ENCODE assay signal across 8 cellular contexts in genomic region chr1:120415492-120415931, GRCh38. TPM values are rescaled to one million over a fixed set of nuclear protein-coding genes. Genes with fewer than 3 reads are reported as not detected.
A peak's percentile ranks its signal among the peaks of the same experiment; 100 is the strongest.
DNase-seq lines count a peak whose midpoint lies in the region; ATAC-seq and TF ChIP-seq lines count a peak whose summit lies in the region.
"Not testable (repeated sequence)": the region's sequence is repeated elsewhere in the genome, so short reads cannot be mapped to it uniquely, and the experiment has no call there.

No MANE protein-coding gene starts in this region.

- not testable (repeated sequence) for H3K36me3 Mint-ChIP-seq in activated CD8-positive, alpha-beta T cell treated with anti-CD3 and anti-CD28 coated beads, Interleukin-2, amount 10 ng/mL, durations not matched to agents 7 days and 5 days (ENCODE audit: low read depth)

- in situ Hi-C loops in GM18951 (cut with MboI; ENCODE audit: low sequenced_read_pairs, unreplicated experiment): not testable (repeated sequence)

- H3K79me2 ChIP-seq in OCI-LY7 (ENCODE audit: insufficient read depth, low read depth, low read length): not testable (repeated sequence)

- CTCF ChIA-PET in OCI-LY7 (lab: Charles Lee; ENCODE audit: unreplicated experiment); activated CD8-positive, alpha-beta T cell treated with anti-CD3 and anti-CD28 coated beads, Interleukin-2, amount 10 ng/mL, durations not matched to agents 7 days and 5 days (lab: Charles Lee): not testable (repeated sequence)

- intact Hi-C loops in OCI-LY7 (cut with micrococcal nuclease; ENCODE audit: unreplicated experiment); sigmoid colon (cut with DNase I): not testable (repeated sequence)

- TF ChIP-seq POLR2A in GM18951 (IDR thresholded peaks at IDR 0.05; ENCODE audit: extremely low read depth, insufficient read depth, insufficient read length): peak; percentile 25
- not testable (repeated sequence) for TF ChIP-seq POLR2A in sigmoid colon (IDR thresholded peaks at IDR 0.05)

- DNase-seq in OCI-LY7 (ENCODE audit: low spot score) (peak; percentile 9), kidney tubule cell (ENCODE audit: low spot score) (peak; percentile 53), sigmoid colon (peak; percentile 65)
- DNase-seq in activated CD8-positive, alpha-beta T cell treated with anti-CD3 and anti-CD28 coated beads, Interleukin-2, amount 10 ng/mL, durations not matched to agents 7 days and 5 days: peak; percentile 63

- TF ChIP-seq CTCF in 22Rv1 (IDR thresholded peaks at IDR 0.05); OCI-LY7 (conservative IDR thresholded peaks at IDR 0.05; ENCODE audit: low read length); sigmoid colon (IDR thresholded peaks at IDR 0.05): not testable (repeated sequence)

- H3K4me1 Mint-ChIP-seq in activated CD8-positive, alpha-beta T cell treated with anti-CD3 and anti-CD28 coated beads, Interleukin-2, amount 10 ng/mL, durations not matched to agents 7 days and 5 days (ENCODE audit: low read depth): not testable (repeated sequence)

- H3K27ac ChIP-seq in 22Rv1 (peak overlapping the region; percentile 26; the same call in 1 of the 2 replicates), sigmoid colon (peak overlapping the region; percentile 79 to 86 (median 84))
- not testable (repeated sequence) for H3K27ac ChIP-seq in OCI-LY7 (ENCODE audit: low read depth, low read length, poor library complexity, severe bottlenecking); duodenal mucosa (ENCODE audit: low read depth, low read length)

- not testable (repeated sequence) for H3K9ac ChIP-seq in duodenal mucosa (ENCODE audit: low read depth in 1 of 2, low read length in 2 of 2)

- peak overlapping the region; percentile 77 for H3K27ac Mint-ChIP-seq in activated CD8-positive, alpha-beta T cell treated with anti-CD3 and anti-CD28 coated beads, Interleukin-2, amount 10 ng/mL, durations not matched to agents 7 days and 5 days

- H3K4me3 ChIP-seq in OCI-LY7 (ENCODE audit: low read depth, low read length, poor library complexity, severe bottlenecking) (peak overlapping the region; percentile 76), duodenal mucosa (ENCODE audit: low read depth in 1 of 2, low read length in 2 of 2) (peak overlapping the region; percentile 50 to 65), sigmoid colon (peak overlapping the region; percentile 62 to 66 (median 63))

- peak overlapping the region; percentile 85 for H3K4me2 ChIP-seq in OCI-LY7 (ENCODE audit: low read length)

- peak; percentile 37 for ATAC-seq in HG03439 (IDR thresholded peaks at IDR 0.05; ENCODE audit: unreplicated experiment)
- peak; percentile 44 for ATAC-seq in activated CD8-positive, alpha-beta T cell treated with anti-CD3 and anti-CD28 coated beads, Interleukin-2, amount 10 ng/mL, durations not matched to agents 7 days and 5 days

- TF ChIP-seq EP300 in sigmoid colon (IDR thresholded peaks at IDR 0.05): not testable (repeated sequence)

- not testable (repeated sequence) for H4K20me1 ChIP-seq in OCI-LY7 (ENCODE audit: insufficient read depth, low read length)

- POLR2A ChIA-PET in OCI-LY7 (lab: Charles Lee); activated CD8-positive, alpha-beta T cell treated with anti-CD3 and anti-CD28 coated beads, Interleukin-2, amount 10 ng/mL, durations not matched to agents 7 days and 5 days (lab: Charles Lee): not testable (repeated sequence)

- WGBS in sigmoid colon, 2 donors: 1 to 6% methylated on average over 19 of the region's 21 CpGs

- 0 out of 2 replicates have a peak overlapping the region, but pooled peaks have one; percentile 21 for H2AFZ ChIP-seq in OCI-LY7 (ENCODE audit: low read length)

- not testable (repeated sequence) for H3K36me3 ChIP-seq in OCI-LY7 (ENCODE audit: insufficient read depth, low read length); duodenal mucosa (ENCODE audit: control insufficient read depth in 1 of 2, insufficient read depth in 2 of 2, low read length in 2 of 2); sigmoid colon

- not testable (repeated sequence) for BruUV-seq in OCI-LY7 (replicated peaks; lab: Mats Ljungman, UMichigan)

- not testable (repeated sequence) for H3K27me3 Mint-ChIP-seq in activated CD8-positive, alpha-beta T cell treated with anti-CD3 and anti-CD28 coated beads, Interleukin-2, amount 10 ng/mL, durations not matched to agents 7 days and 5 days (ENCODE audit: low read depth)

- not testable (repeated sequence) for H3K9me3 Mint-ChIP-seq in activated CD8-positive, alpha-beta T cell treated with anti-CD3 and anti-CD28 coated beads, Interleukin-2, amount 10 ng/mL, durations not matched to agents 7 days and 5 days (ENCODE audit: insufficient read depth)

- not testable (repeated sequence) for H3K4me1 ChIP-seq in OCI-LY7 (ENCODE audit: insufficient read depth, low read length, poor library complexity, severe bottlenecking); duodenal mucosa (ENCODE audit: control insufficient read depth in 1 of 2, insufficient read depth in 2 of 2, low read length in 2 of 2); sigmoid colon

- H3K9me2 ChIP-seq in OCI-LY7 (ENCODE audit: insufficient read depth, low read length): not testable (repeated sequence)

- H3K27me3 ChIP-seq in duodenal mucosa (ENCODE audit: control insufficient read depth in 1 of 2, insufficient read depth in 2 of 2, low read length in 2 of 2); sigmoid colon: not testable (repeated sequence)

- not testable (repeated sequence) for H3K9me3 ChIP-seq in OCI-LY7 (ENCODE audit: low read length); duodenal mucosa (ENCODE audit: control insufficient read depth in 1 of 2, low read length in 2 of 2); sigmoid colon

- peak overlapping the region; percentile 78 for H3K4me3 Mint-ChIP-seq in activated CD8-positive, alpha-beta T cell treated with anti-CD3 and anti-CD28 coated beads, Interleukin-2, amount 10 ng/mL, durations not matched to agents 7 days and 5 days

RNA-seq across cellular contexts. Expression of gene NBPF8, which starts 0.7 kb away (rescaled TPM):
- total RNA-seq in OCI-LY7 (2014; rRNA removed; shearing (Covaris generic)): 39.9 and 46.5 TPM in 2 replicates
- total RNA-seq in OCI-LY7 (2022) (35.6 and 38.9 TPM in 2 replicates), sigmoid colon (10 to 100 TPM in 2 of 4 donors, 1 to 10 TPM in 2; 6.4 to 23.8 (median 9.6) TPM)
- 10 to 100 TPM; 29.0 to 29.6 TPM for total RNA-seq in activated CD8-positive, alpha-beta T cell treated with anti-CD3 and anti-CD28 coated beads, Interleukin-2, amount 10 ng/mL, durations not matched to agents 7 days and 5 days
- polyA plus RNA-seq in sigmoid colon: 1 to 10 TPM; 1.2 to 5.6 (median 2.4) TPM

Comparison
In these comparisons a context has a peak if more than half of its experiments do, and no peak if none do; other contexts are left out.
1. DNase-seq: peak in every context shown above with its lines; median percentile 65 in sigmoid colon; 63 in activated CD8-positive, alpha-beta T cell treated with anti-CD3 and anti-CD28 coated beads, Interleukin-2, amount 10 ng/mL, durations not matched to agents 7 days and 5 days; 53 in kidney tubule cell; 9 in OCI-LY7.